37 cellular contexts compared by ENCODE assay signal in the genomic region with DNA sequence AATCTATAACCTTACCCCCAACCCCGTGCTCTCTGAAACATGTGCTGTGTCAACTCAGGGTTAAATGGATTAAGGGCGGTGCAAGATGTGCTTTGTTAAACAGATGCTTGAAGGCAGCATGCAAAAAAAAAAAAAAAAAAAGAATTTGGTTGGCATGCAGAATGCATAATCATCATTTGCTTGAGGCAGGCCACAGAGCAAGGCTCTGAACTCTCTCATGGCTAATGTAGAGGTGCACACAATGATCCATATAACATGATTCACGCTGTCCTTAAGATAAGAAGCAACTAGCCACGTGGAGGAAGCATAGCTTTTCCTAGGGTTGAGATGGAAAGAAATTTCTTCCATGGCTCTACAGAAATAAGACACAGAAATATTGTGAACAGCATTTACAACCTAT. TPM values are rescaled to one million over a fixed set of nuclear protein-coding genes. Genes with fewer than 3 reads are reported as not detected.
"Had no signal": no experiment of that assay in that cellular context is flagged by ENCODE, and none has a peak within 500 bp of the region (broad histone marks: within the 10 kb centered on the region; RNA-seq: fewer than 3 reads in every experiment).

No MANE protein-coding gene starts in this region.

- H3K27me3 ChIP-seq: adrenal gland, ascending aorta, cardiac muscle cell had no signal

- ATAC-seq: activated CD8-positive, alpha-beta T cell treated with anti-CD3 and anti-CD28 coated beads for 36 hours; activated naive CD4-positive, alpha-beta T cell treated with anti-CD3 and anti-CD28 coated beads, Interleukin-2, amount 50 U/mL, for 72 hours; activated T-cell treated with anti-CD3 and anti-CD28 coated beads, Interleukin-2, amount 50 U/mL, for 4 hours; activated T-cell treated with anti-CD3 and anti-CD28 coated beads, Interleukin-2, amount 50 U/mL, for 72 hours; activated T-helper 17 cell treated with anti-CD3 and anti-CD28 coated beads, Interleukin-2, amount 50 U/mL, for 72 hours had no signal

- H3K27me3 Mint-ChIP-seq: activated B cell treated with CpG ODN at 0.5 μM for 24 hours; activated CD4-positive, alpha-beta memory T cell treated with anti-CD3 and anti-CD28 coated beads for 36 hours; activated CD4-positive, alpha-beta T cell treated with anti-CD3 and anti-CD28 coated beads, Interleukin-2, amount 10 ng/mL, durations not matched to agents 24 days and 14 days; activated CD8-positive, alpha-beta T cell treated with anti-CD3 and anti-CD28 coated beads for 36 hours; activated naive CD8-positive, alpha-beta T cell treated with anti-CD3 and anti-CD28 coated beads for 36 hours; activated T-helper 17 cell treated with anti-CD3 and anti-CD28 coated beads, Interleukin-2, amount 50 U/mL, for 72 hours; brain; central memory CD8-positive, alpha-beta T cell had no signal

- H3K4me1 ChIP-seq: adrenal gland, ascending aorta had no signal

- H3K9me3 Mint-ChIP-seq: activated B cell treated with CpG ODN at 0.5 μM for 24 hours; activated CD4-positive, alpha-beta memory T cell treated with anti-CD3 and anti-CD28 coated beads for 36 hours; activated CD4-positive, alpha-beta T cell treated with anti-CD3 and anti-CD28 coated beads, Interleukin-2, amount 10 ng/mL, durations not matched to agents 24 days and 14 days; activated CD8-positive, alpha-beta T cell treated with anti-CD3 and anti-CD28 coated beads for 36 hours; activated naive CD4-positive, alpha-beta T cell treated with anti-CD3 and anti-CD28 coated beads for 36 hours; activated naive CD4-positive, alpha-beta T cell treated with anti-CD3 and anti-CD28 coated beads, Interleukin-2, amount 50 U/mL, for 72 hours; activated naive CD8-positive, alpha-beta T cell treated with anti-CD3 and anti-CD28 coated beads for 36 hours; activated T-cell treated with anti-CD3 and anti-CD28 coated beads, Interleukin-2, amount 50 U/mL, for 4 hours; activated T-cell treated with anti-CD3 and anti-CD28 coated beads, Interleukin-2, amount 50 U/mL, for 72 hours; activated T-helper 1 cell treated with anti-CD3 and anti-CD28 coated beads, Interleukin-12 subunit alpha, Interleukin-12 subunit beta, Interleukin-2, Interleukin-4 antibody, amounts not matched to agents 30 ng/mL and 10 ng/mL and 1 ng/mL, durations not matched to agents 14 hours and 24 hours and 36 hours; activated T-helper 17 cell treated with anti-CD3 and anti-CD28 coated beads, Interleukin-2, amount 50 U/mL, for 72 hours; central memory CD8-positive, alpha-beta T cell; T-helper 1 cell treated with Interleukin-12 subunit alpha and Interleukin-12 subunit beta and Interleukin-4 antibody, amounts not matched to agents 30 μg/mL and 1 μg/mL, for 36 hours; T-helper 2 cell treated with Interferon-gamma antibody and Interleukin-4, amounts not matched to agents 5 μg/mL and 100 μg/mL, for 36 hours had no signal

- H3K4me3 Mint-ChIP-seq: activated B cell treated with CpG ODN at 0.5 μM for 24 hours; activated CD4-positive, alpha-beta memory T cell treated with anti-CD3 and anti-CD28 coated beads for 36 hours; activated CD4-positive, alpha-beta T cell treated with anti-CD3 and anti-CD28 coated beads, Interleukin-2, amount 10 ng/mL, durations not matched to agents 24 days and 14 days; activated CD8-positive, alpha-beta T cell treated with anti-CD3 and anti-CD28 coated beads for 36 hours; activated naive CD4-positive, alpha-beta T cell treated with anti-CD3 and anti-CD28 coated beads for 36 hours; activated naive CD8-positive, alpha-beta T cell treated with anti-CD3 and anti-CD28 coated beads for 36 hours; activated T-cell treated with anti-CD3 and anti-CD28 coated beads, Interleukin-2, amount 50 U/mL, for 4 hours; activated T-cell treated with anti-CD3 and anti-CD28 coated beads, Interleukin-2, amount 50 U/mL, for 72 hours; activated T-helper 1 cell treated with anti-CD3 and anti-CD28 coated beads, Interleukin-12 subunit alpha, Interleukin-12 subunit beta, Interleukin-2, Interleukin-4 antibody, amounts not matched to agents 30 ng/mL and 10 ng/mL and 1 ng/mL, durations not matched to agents 14 hours and 24 hours and 36 hours; activated T-helper 17 cell treated with anti-CD3 and anti-CD28 coated beads, Interleukin-2, amount 50 U/mL, for 72 hours; brain; central memory CD8-positive, alpha-beta T cell; T-helper 1 cell treated with Interleukin-12 subunit alpha and Interleukin-12 subunit beta and Interleukin-4 antibody, amounts not matched to agents 30 μg/mL and 1 μg/mL, for 36 hours; T-helper 2 cell treated with Interferon-gamma antibody and Interleukin-4, amounts not matched to agents 5 μg/mL and 100 μg/mL, for 36 hours had no signal

- H3K36me3 Mint-ChIP-seq: activated CD4-positive, alpha-beta memory T cell treated with anti-CD3 and anti-CD28 coated beads for 36 hours; activated naive CD4-positive, alpha-beta T cell treated with anti-CD3 and anti-CD28 coated beads, Interleukin-2, amount 50 U/mL, for 72 hours; activated naive CD8-positive, alpha-beta T cell treated with anti-CD3 and anti-CD28 coated beads for 36 hours had no signal

- H3K27ac Mint-ChIP-seq: activated B cell treated with CpG ODN at 0.5 μM for 24 hours; activated CD4-positive, alpha-beta memory T cell treated with anti-CD3 and anti-CD28 coated beads for 36 hours; activated CD4-positive, alpha-beta T cell treated with anti-CD3 and anti-CD28 coated beads, Interleukin-2, amount 10 ng/mL, durations not matched to agents 24 days and 14 days; activated CD8-positive, alpha-beta T cell treated with anti-CD3 and anti-CD28 coated beads for 36 hours; activated naive CD4-positive, alpha-beta T cell treated with anti-CD3 and anti-CD28 coated beads for 36 hours; activated naive CD4-positive, alpha-beta T cell treated with anti-CD3 and anti-CD28 coated beads, Interleukin-2, amount 50 U/mL, for 72 hours; activated naive CD8-positive, alpha-beta T cell treated with anti-CD3 and anti-CD28 coated beads for 36 hours; activated T-cell treated with anti-CD3 and anti-CD28 coated beads, Interleukin-2, amount 50 U/mL, for 72 hours; activated T-helper 1 cell treated with anti-CD3 and anti-CD28 coated beads, Interleukin-12 subunit alpha, Interleukin-12 subunit beta, Interleukin-2, Interleukin-4 antibody, amounts not matched to agents 30 ng/mL and 10 ng/mL and 1 ng/mL, durations not matched to agents 14 hours and 24 hours and 36 hours; activated T-helper 17 cell treated with anti-CD3 and anti-CD28 coated beads, Interleukin-2, amount 50 U/mL, for 72 hours; brain; T-helper 1 cell treated with Interleukin-12 subunit alpha and Interleukin-12 subunit beta and Interleukin-4 antibody, amounts not matched to agents 30 μg/mL and 1 μg/mL, for 36 hours; T-helper 2 cell treated with Interferon-gamma antibody and Interleukin-4, amounts not matched to agents 5 μg/mL and 100 μg/mL, for 36 hours had no signal

- H3K27ac ChIP-seq: adrenal gland, ascending aorta, cardiac muscle cell, VCaP had no signal

- DNase-seq: activated B cell treated with CpG ODN at 0.5 μM for 24 hours; activated CD4-positive, alpha-beta memory T cell treated with anti-CD3 and anti-CD28 coated beads for 36 hours; activated CD4-positive, alpha-beta T cell treated with anti-CD3 and anti-CD28 coated beads for 4 hours; activated CD4-positive, alpha-beta T cell treated with anti-CD3 and anti-CD28 coated beads, Interleukin-2, amount 10 ng/mL, durations not matched to agents 24 days and 14 days; activated CD4-positive, alpha-beta T cell treated with anti-CD3 and anti-CD28 coated beads, Interleukin-2, amount 50 U/mL, for 1 hour; activated CD4-positive, alpha-beta T cell treated with anti-CD3 and anti-CD28 coated beads, Interleukin-2, amount 50 U/mL, for 4 hours; activated CD4-positive, CD25-positive, alpha-beta regulatory T cell treated with anti-CD3 and anti-CD28 coated beads, Interleukin-2, amount 50 U/mL, for 72 hours; activated CD8-positive, alpha-beta memory T cell treated with anti-CD3 and anti-CD28 coated beads, Interleukin-2, amount 50 U/mL, for 4 hours; activated CD8-positive, alpha-beta T cell treated with anti-CD3 and anti-CD28 coated beads for 36 hours; activated effector memory CD4-positive, alpha-beta T cell treated with anti-CD3 and anti-CD28 coated beads, Interleukin-2, amount 50 U/mL, for 16 hours; activated gamma-delta T cell treated with Interleukin-2 at 50 U/mL for 16 hours; activated naive CD4-positive, alpha-beta T cell; activated naive CD4-positive, alpha-beta T cell treated with anti-CD3 and anti-CD28 coated beads for 36 hours; activated naive CD4-positive, alpha-beta T cell treated with anti-CD3 and anti-CD28 coated beads, Interleukin-2, amount 50 U/mL, for 16 hours; activated naive CD8-positive, alpha-beta T cell treated with anti-CD3 and anti-CD28 coated beads for 36 hours; activated T-cell treated with anti-CD3 and anti-CD28 coated beads for 4 hours; activated T-cell treated with anti-CD3 and anti-CD28 coated beads, Interleukin-2, amount 50 U/mL, for 1 hour; activated T-cell treated with anti-CD3 and anti-CD28 coated beads, Interleukin-2, amount 50 U/mL, for 4 hours; activated T-cell treated with anti-CD3 and anti-CD28 coated beads, Interleukin-2, amount 50 U/mL, for 72 hours; adrenal gland; amygdala; anterior cingulate cortex; caudate nucleus; cerebellar nuclear complex; T-helper 1 cell; T-helper 2 cell; T-helper 9 cell had no signal

- H3K9me3 ChIP-seq: adrenal gland, ascending aorta had no signal

- H3K4me3 ChIP-seq: adrenal gland, ascending aorta, cardiac muscle cell had no signal

- H3K4me1 Mint-ChIP-seq: activated B cell treated with CpG ODN at 0.5 μM for 24 hours; activated CD4-positive, alpha-beta T cell treated with anti-CD3 and anti-CD28 coated beads, Interleukin-2, amount 10 ng/mL, durations not matched to agents 24 days and 14 days; activated naive CD8-positive, alpha-beta T cell treated with anti-CD3 and anti-CD28 coated beads for 36 hours; activated T-helper 17 cell treated with anti-CD3 and anti-CD28 coated beads, Interleukin-2, amount 50 U/mL, for 72 hours; brain; central memory CD8-positive, alpha-beta T cell had no signal

RNA-seq across cellular contexts. Expression of a gene that starts 27.8 kb away (rescaled TPM):
- total RNA-seq: ascending aorta had no signal
